Comparison of ENCODE assay signal across 19 cellular contexts in the genomic region with DNA sequence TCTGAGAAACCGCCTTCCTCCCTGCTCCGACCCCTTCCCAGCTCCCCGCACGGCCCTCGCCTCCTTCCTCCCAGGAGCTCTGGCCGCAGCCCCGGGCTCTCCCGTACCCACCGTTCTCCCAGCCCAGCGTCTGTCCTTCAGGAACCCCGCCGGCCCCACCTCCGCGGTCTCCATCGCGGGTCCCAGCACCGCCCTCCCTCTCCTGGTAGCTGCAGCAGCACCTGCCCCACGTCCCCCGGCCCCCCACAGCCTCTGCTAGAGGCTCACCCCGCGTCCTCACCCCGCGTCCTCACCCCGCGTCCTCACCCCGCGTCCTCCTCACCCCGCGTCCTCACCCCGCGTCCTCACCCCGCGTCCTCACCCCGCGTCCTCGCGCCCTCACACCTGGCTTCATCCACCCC.
A peak's percentile ranks its signal among the peaks of the same experiment; 100 is the strongest.
DNase-seq lines count a peak whose midpoint lies in the region; ATAC-seq and TF ChIP-seq lines count a peak whose summit lies in the region.
"Had no signal": no experiment of that assay in that cellular context is flagged by ENCODE, and none has a peak within 500 bp of the region (broad histone marks: within the 10 kb centered on the region; RNA-seq: fewer than 3 reads in every experiment).

No MANE protein-coding gene starts in this region.

- H3K27ac Mint-ChIP-seq in stimulated activated naive CD8-positive, alpha-beta T cell treated with anti-CD3 and anti-CD28 coated beads, Interleukin-15, amount 100 ng/mL, for 72 hours = no peak overlapping the region
- H3K27ac Mint-ChIP-seq in glutamatergic neuron (ENCODE audit: unreplicated experiment) (no peak overlapping the region), neural crest cell (ENCODE audit: unreplicated experiment) (peak overlapping the region; percentile 62), CD14-positive monocyte (no peak overlapping the region)
- no peak overlapping the region for H3K27ac Mint-ChIP-seq in activated naive CD4-positive, alpha-beta T cell treated with anti-CD3 and anti-CD28 coated beads for 36 hours
- H3K27ac Mint-ChIP-seq: CD4-positive, alpha-beta T cell; HFFc6 had no signal

- ATAC-seq in stimulated activated naive CD8-positive, alpha-beta T cell treated with anti-CD3 and anti-CD28 coated beads, Interleukin-15, amount 100 ng/mL, for 72 hours = peak; percentile 68
- ATAC-seq in stimulated activated naive CD8-positive, alpha-beta T cell treated with anti-CD3 and anti-CD28 coated beads, Interleukin-15, Interleukin-2, amounts not matched to agents 100 U/mL and 50 U/mL, for 24 hours = no peak

- intact Hi-C loops in activated naive CD4-positive, alpha-beta T cell treated with anti-CD3 and anti-CD28 coated beads for 36 hours (cut with micrococcal nuclease) = no loop called here
- intact Hi-C loops in CD14-positive monocyte (cut with micrococcal nuclease) = no loop called here

- no peaks in the 10 kb centered on the region for H3K36me3 Mint-ChIP-seq in glutamatergic neuron (ENCODE audit: unreplicated experiment)
- H3K36me3 Mint-ChIP-seq in neural crest cell (ENCODE audit: low read depth) = no peaks in the 10 kb centered on the region
- H3K36me3 Mint-ChIP-seq in activated naive CD4-positive, alpha-beta T cell treated with anti-CD3 and anti-CD28 coated beads for 36 hours (ENCODE audit: low read depth) = no peaks in the 10 kb centered on the region
- H3K36me3 Mint-ChIP-seq in CD14-positive monocyte = no peaks in the 10 kb centered on the region

- H3K4me3 Mint-ChIP-seq in stimulated activated naive CD8-positive, alpha-beta T cell treated with anti-CD3 and anti-CD28 coated beads, Interleukin-15, amount 100 ng/mL, for 72 hours = no peak overlapping the region
- H3K4me3 Mint-ChIP-seq in glutamatergic neuron (ENCODE audit: unreplicated experiment) (no peak overlapping the region), neural crest cell (no peak overlapping the region), CD14-positive monocyte (peak overlapping the region in 1 of 2 donors; percentile 53)
- H3K4me3 Mint-ChIP-seq in activated naive CD4-positive, alpha-beta T cell treated with anti-CD3 and anti-CD28 coated beads for 36 hours = no peak overlapping the region
- H3K4me3 Mint-ChIP-seq: CD4-positive, alpha-beta T cell; HFFc6 had no signal

- no peaks in the 10 kb centered on the region for H3K9me3 Mint-ChIP-seq in stimulated activated naive CD8-positive, alpha-beta T cell treated with anti-CD3 and anti-CD28 coated beads, Interleukin-15, amount 100 ng/mL, for 72 hours
- H3K9me3 Mint-ChIP-seq in glutamatergic neuron (ENCODE audit: unreplicated experiment) = peaks cover 5% of the 10 kb centered on the region
- H3K9me3 Mint-ChIP-seq in neural crest cell = no peaks in the 10 kb centered on the region
- H3K9me3 Mint-ChIP-seq in activated naive CD4-positive, alpha-beta T cell treated with anti-CD3 and anti-CD28 coated beads for 36 hours = no peaks in the 10 kb centered on the region
- H3K9me3 Mint-ChIP-seq in CD14-positive monocyte = peaks cover 0 to 8% (median 0%) of the 10 kb centered on the region in 7 donors
- H3K9me3 Mint-ChIP-seq: CD4-positive, alpha-beta T cell; HFFc6 had no signal

- H3K4me1 ChIP-seq in effector memory CD4-positive, alpha-beta T cell (ENCODE audit: control insufficient read depth, insufficient read depth, low read length, poor library complexity, severe bottlenecking) = no peaks in the 10 kb centered on the region

- H3K36me3 ChIP-seq in effector memory CD4-positive, alpha-beta T cell (ENCODE audit: control insufficient read depth, insufficient read depth, low read length) = no peaks in the 10 kb centered on the region

- H3K4me1 Mint-ChIP-seq in stimulated activated naive CD8-positive, alpha-beta T cell treated with anti-CD3 and anti-CD28 coated beads, Interleukin-15, amount 100 ng/mL, for 72 hours = no peaks in the 10 kb centered on the region
- H3K4me1 Mint-ChIP-seq in glutamatergic neuron (ENCODE audit: low read depth, unreplicated experiment) (no peaks in the 10 kb centered on the region), neural crest cell (peaks cover 13% of the 10 kb centered on the region), CD14-positive monocyte (peaks cover 3% of the 10 kb centered on the region)
- H3K4me1 Mint-ChIP-seq in activated naive CD4-positive, alpha-beta T cell treated with anti-CD3 and anti-CD28 coated beads for 36 hours (ENCODE audit: low read depth) = no peaks in the 10 kb centered on the region

- no peaks in the 10 kb centered on the region for H3K9me3 ChIP-seq in effector memory CD4-positive, alpha-beta T cell (ENCODE audit: control insufficient read depth, low read length)

- TF ChIP-seq CTCF in glutamatergic neuron (IDR thresholded peaks at IDR 0.05; ENCODE audit: partially characterized antibody, unreplicated experiment) = no peak
- TF ChIP-seq CTCF in neural crest cell (conservative IDR thresholded peaks at IDR 0.05) = no peak
- TF ChIP-seq CTCF in CD14-positive monocyte (IDR thresholded peaks at IDR 0.05) = no peak

- H3K27ac ChIP-seq in effector memory CD4-positive, alpha-beta T cell (ENCODE audit: insufficient read depth, low read length, poor library complexity, severe bottlenecking) = no peak overlapping the region

- CTCF ChIA-PET in activated naive CD4-positive, alpha-beta T cell treated with anti-CD3 and anti-CD28 coated beads for 36 hours (lab: Charles Lee) = no interaction called here

- no peak for DNase-seq in stimulated activated naive CD8-positive, alpha-beta T cell treated with anti-CD3 and anti-CD28 coated beads, Interleukin-15, amount 100 ng/mL, for 72 hours
- no peak for DNase-seq in stimulated activated naive CD8-positive, alpha-beta T cell treated with anti-CD3 and anti-CD28 coated beads, Interleukin-15, Interleukin-2, amounts not matched to agents 100 U/mL and 50 U/mL, for 24 hours
- DNase-seq in glutamatergic neuron (peak; percentile 51), neural crest cell (ENCODE audit: low read depth, low spot score) (no peak), cortex of kidney (lab: John Stamatoyannopoulos, UW) (no peak), CD14-positive monocyte (ENCODE audit: low spot score) (no peak)
- DNase-seq in activated naive CD4-positive, alpha-beta T cell treated with anti-CD3 and anti-CD28 coated beads for 36 hours = no peak
- no peak for DNase-seq in effector memory CD4-positive, alpha-beta T cell
- DNase-seq: Calu3; CD4-positive, alpha-beta T cell; DMS79 treated with DMSO at 0.1 percent for 48 hours; GDM1; HFFc6; KBM-7; NCI-H1048; NCI-H1694; NCI-H2107; NCI-H82; SHP77 treated with DMSO at 0.1 percent for 48 hours had no signal

- H3K27me3 ChIP-seq in effector memory CD4-positive, alpha-beta T cell (replicated peaks; ENCODE audit: control insufficient read depth, insufficient read depth, low read length, poor library complexity, severe bottlenecking) = no peaks in the 10 kb centered on the region

- H3K4me3 ChIP-seq in effector memory CD4-positive, alpha-beta T cell (ENCODE audit: insufficient read depth, low read depth, low read length, poor library complexity, severe bottlenecking) = no peak overlapping the region

- H3K27me3 Mint-ChIP-seq in stimulated activated naive CD8-positive, alpha-beta T cell treated with anti-CD3 and anti-CD28 coated beads, Interleukin-15, amount 100 ng/mL, for 72 hours = peaks cover 48% of the 10 kb centered on the region
- H3K27me3 Mint-ChIP-seq in glutamatergic neuron (ENCODE audit: unreplicated experiment) (peaks cover 4% of the 10 kb centered on the region), neural crest cell (ENCODE audit: low read depth) (no peaks in the 10 kb centered on the region), CD14-positive monocyte (ENCODE audit: low read depth in 3 of 3) (peaks cover 21 to 44% (median 36%) of the 10 kb centered on the region in 3 donors)
- H3K27me3 Mint-ChIP-seq in activated naive CD4-positive, alpha-beta T cell treated with anti-CD3 and anti-CD28 coated beads for 36 hours (ENCODE audit: low read depth) = peaks cover 28% of the 10 kb centered on the region
